Comparison of ENCODE assay signal across 34 cellular contexts in genomic region chr12:65463082-65463481, GRCh38.
"Had no signal": no experiment of that assay in that cellular context is flagged by ENCODE, and none has a peak within 500 bp of the region (broad histone marks: within the 10 kb centered on the region; RNA-seq: fewer than 3 reads in every experiment).

No MANE protein-coding gene starts in this region.

- H3K36me3 ChIP-seq: adrenal gland, brain microvascular endothelial cell, breast epithelium had no signal

- H3K27ac ChIP-seq: adrenal gland, body of pancreas, brain microvascular endothelial cell, breast epithelium, VCaP had no signal

- H3K4me3 Mint-ChIP-seq: activated B cell treated with CpG ODN at 0.5 μM for 24 hours; activated CD4-positive, alpha-beta memory T cell treated with anti-CD3 and anti-CD28 coated beads, Interleukin-2, amount 10 ng/mL, durations not matched to agents 7 days and 5 days; activated CD4-positive, alpha-beta T cell treated with anti-CD3 and anti-CD28 coated beads, Interleukin-2, amount 10 ng/mL, durations not matched to agents 7 days and 5 days; activated CD8-positive, alpha-beta memory T cell treated with anti-CD3 and anti-CD28 coated beads, Interleukin-2, amount 10 ng/mL, durations not matched to agents 7 days and 5 days; activated CD8-positive, alpha-beta T cell treated with anti-CD3 and anti-CD28 coated beads, Interleukin-2, amount 10 ng/mL, durations not matched to agents 7 days and 5 days; activated naive CD4-positive, alpha-beta T cell treated with anti-CD3 and anti-CD28 coated beads for 36 hours; activated naive CD8-positive, alpha-beta T cell treated with anti-CD3 and anti-CD28 coated beads for 36 hours; activated T-cell treated with anti-CD3 and anti-CD28 coated beads, Interleukin-2, amount 50 U/mL, for 4 hours; activated T-cell treated with anti-CD3 and anti-CD28 coated beads, Interleukin-2, amount 50 U/mL, for 72 hours; activated T-helper 1 cell treated with anti-CD3 and anti-CD28 coated beads, Interleukin-12 subunit alpha, Interleukin-12 subunit beta, Interleukin-2, Interleukin-4 antibody, amounts not matched to agents 30 ng/mL and 10 ng/mL and 1 ng/mL, durations not matched to agents 14 hours and 24 hours and 36 hours; activated T-helper 17 cell treated with anti-CD3 and anti-CD28 coated beads, Interleukin-2, amount 50 U/mL, for 72 hours; T-helper 1 cell treated with Interleukin-12 subunit alpha and Interleukin-12 subunit beta and Interleukin-4 antibody, amounts not matched to agents 30 μg/mL and 1 μg/mL, for 36 hours; T-helper 2 cell treated with Interferon-gamma antibody and Interleukin-4, amounts not matched to agents 5 μg/mL and 100 μg/mL, for 36 hours had no signal

- ATAC-seq: activated CD8-positive, alpha-beta memory T cell treated with anti-CD3 and anti-CD28 coated beads, Interleukin-2, amount 10 ng/mL, durations not matched to agents 7 days and 5 days; activated CD8-positive, alpha-beta T cell treated with anti-CD3 and anti-CD28 coated beads, Interleukin-2, amount 10 ng/mL, durations not matched to agents 7 days and 5 days; activated naive CD4-positive, alpha-beta T cell treated with anti-CD3 and anti-CD28 coated beads, Interleukin-2, amount 50 U/mL, for 72 hours; activated T-cell treated with anti-CD3 and anti-CD28 coated beads, Interleukin-2, amount 50 U/mL, for 4 hours; activated T-cell treated with anti-CD3 and anti-CD28 coated beads, Interleukin-2, amount 50 U/mL, for 72 hours; activated T-helper 17 cell treated with anti-CD3 and anti-CD28 coated beads, Interleukin-2, amount 50 U/mL, for 72 hours; body of pancreas had no signal

- H3K4me3 ChIP-seq: adrenal gland, body of pancreas, breast epithelium had no signal

- H3K9me3 Mint-ChIP-seq: activated B cell treated with CpG ODN at 0.5 μM for 24 hours; activated CD4-positive, alpha-beta memory T cell treated with anti-CD3 and anti-CD28 coated beads, Interleukin-2, amount 10 ng/mL, durations not matched to agents 7 days and 5 days; activated CD4-positive, alpha-beta T cell treated with anti-CD3 and anti-CD28 coated beads, Interleukin-2, amount 10 ng/mL, durations not matched to agents 7 days and 5 days; activated naive CD4-positive, alpha-beta T cell treated with anti-CD3 and anti-CD28 coated beads for 36 hours; activated naive CD4-positive, alpha-beta T cell treated with anti-CD3 and anti-CD28 coated beads, Interleukin-2, amount 50 U/mL, for 72 hours; activated naive CD8-positive, alpha-beta T cell treated with anti-CD3 and anti-CD28 coated beads for 36 hours; activated T-cell treated with anti-CD3 and anti-CD28 coated beads, Interleukin-2, amount 50 U/mL, for 4 hours; activated T-helper 1 cell treated with anti-CD3 and anti-CD28 coated beads, Interleukin-12 subunit alpha, Interleukin-12 subunit beta, Interleukin-2, Interleukin-4 antibody, amounts not matched to agents 30 ng/mL and 10 ng/mL and 1 ng/mL, durations not matched to agents 14 hours and 24 hours and 36 hours; activated T-helper 17 cell treated with anti-CD3 and anti-CD28 coated beads, Interleukin-2, amount 50 U/mL, for 72 hours; T-helper 1 cell treated with Interleukin-12 subunit alpha and Interleukin-12 subunit beta and Interleukin-4 antibody, amounts not matched to agents 30 μg/mL and 1 μg/mL, for 36 hours; T-helper 2 cell treated with Interferon-gamma antibody and Interleukin-4, amounts not matched to agents 5 μg/mL and 100 μg/mL, for 36 hours had no signal

- H3K36me3 Mint-ChIP-seq: activated CD8-positive, alpha-beta memory T cell treated with anti-CD3 and anti-CD28 coated beads, Interleukin-2, amount 10 ng/mL, durations not matched to agents 7 days and 5 days; activated naive CD4-positive, alpha-beta T cell treated with anti-CD3 and anti-CD28 coated beads, Interleukin-2, amount 50 U/mL, for 72 hours; activated naive CD8-positive, alpha-beta T cell treated with anti-CD3 and anti-CD28 coated beads for 36 hours had no signal

- H3K9me3 ChIP-seq: adrenal gland, body of pancreas, breast epithelium had no signal

- H3K4me1 ChIP-seq: adrenal gland, body of pancreas, breast epithelium had no signal

- H3K27me3 ChIP-seq: adrenal gland, body of pancreas, brain microvascular endothelial cell, breast epithelium had no signal

- H3K27ac Mint-ChIP-seq: activated B cell treated with CpG ODN at 0.5 μM for 24 hours; activated CD4-positive, alpha-beta memory T cell treated with anti-CD3 and anti-CD28 coated beads, Interleukin-2, amount 10 ng/mL, durations not matched to agents 7 days and 5 days; activated CD4-positive, alpha-beta T cell treated with anti-CD3 and anti-CD28 coated beads, Interleukin-2, amount 10 ng/mL, durations not matched to agents 7 days and 5 days; activated CD8-positive, alpha-beta memory T cell treated with anti-CD3 and anti-CD28 coated beads, Interleukin-2, amount 10 ng/mL, durations not matched to agents 7 days and 5 days; activated CD8-positive, alpha-beta T cell treated with anti-CD3 and anti-CD28 coated beads, Interleukin-2, amount 10 ng/mL, durations not matched to agents 7 days and 5 days; activated naive CD4-positive, alpha-beta T cell treated with anti-CD3 and anti-CD28 coated beads for 36 hours; activated naive CD4-positive, alpha-beta T cell treated with anti-CD3 and anti-CD28 coated beads, Interleukin-2, amount 50 U/mL, for 72 hours; activated naive CD8-positive, alpha-beta T cell treated with anti-CD3 and anti-CD28 coated beads for 36 hours; activated T-cell treated with anti-CD3 and anti-CD28 coated beads, Interleukin-2, amount 50 U/mL, for 72 hours; activated T-helper 1 cell treated with anti-CD3 and anti-CD28 coated beads, Interleukin-12 subunit alpha, Interleukin-12 subunit beta, Interleukin-2, Interleukin-4 antibody, amounts not matched to agents 30 ng/mL and 10 ng/mL and 1 ng/mL, durations not matched to agents 14 hours and 24 hours and 36 hours; activated T-helper 17 cell treated with anti-CD3 and anti-CD28 coated beads, Interleukin-2, amount 50 U/mL, for 72 hours; T-helper 1 cell treated with Interleukin-12 subunit alpha and Interleukin-12 subunit beta and Interleukin-4 antibody, amounts not matched to agents 30 μg/mL and 1 μg/mL, for 36 hours; T-helper 2 cell treated with Interferon-gamma antibody and Interleukin-4, amounts not matched to agents 5 μg/mL and 100 μg/mL, for 36 hours had no signal

- DNase-seq: activated B cell treated with CpG ODN at 0.5 μM for 24 hours; activated CD4-positive, alpha-beta memory T cell treated with anti-CD3 and anti-CD28 coated beads, Interleukin-2, amount 10 ng/mL, durations not matched to agents 7 days and 5 days; activated CD4-positive, alpha-beta T cell treated with anti-CD3 and anti-CD28 coated beads for 4 hours; activated CD4-positive, alpha-beta T cell treated with anti-CD3 and anti-CD28 coated beads, Interleukin-2, amount 10 ng/mL, durations not matched to agents 7 days and 5 days; activated CD4-positive, alpha-beta T cell treated with anti-CD3 and anti-CD28 coated beads, Interleukin-2, amount 50 U/mL, for 48 hours; activated CD4-positive, CD25-positive, alpha-beta regulatory T cell treated with anti-CD3 and anti-CD28 coated beads, Interleukin-2, amount 50 U/mL, for 72 hours; activated CD8-positive, alpha-beta memory T cell treated with anti-CD3 and anti-CD28 coated beads for 24 hours; activated CD8-positive, alpha-beta memory T cell treated with anti-CD3 and anti-CD28 coated beads, Interleukin-2, amount 10 ng/mL, durations not matched to agents 7 days and 5 days; activated CD8-positive, alpha-beta memory T cell treated with anti-CD3 and anti-CD28 coated beads, Interleukin-2, amount 50 U/mL, for 48 hours; activated CD8-positive, alpha-beta T cell treated with anti-CD3 and anti-CD28 coated beads, Interleukin-2, amount 10 ng/mL, durations not matched to agents 7 days and 5 days; activated effector memory CD4-positive, alpha-beta T cell treated with anti-CD3 and anti-CD28 coated beads, Interleukin-2, amount 50 U/mL, for 16 hours; activated gamma-delta T cell treated with Interleukin-2 at 50 U/mL for 16 hours; activated naive CD4-positive, alpha-beta T cell; activated naive CD4-positive, alpha-beta T cell treated with anti-CD3 and anti-CD28 coated beads for 36 hours; activated naive CD4-positive, alpha-beta T cell treated with anti-CD3 and anti-CD28 coated beads, Interleukin-2, amount 50 U/mL, for 16 hours; activated naive CD8-positive, alpha-beta T cell treated with anti-CD3 and anti-CD28 coated beads for 36 hours; activated T-cell treated with anti-CD3 and anti-CD28 coated beads, Interleukin-2, amount 50 U/mL, for 4 hours; activated T-cell treated with anti-CD3 and anti-CD28 coated beads, Interleukin-2, amount 50 U/mL, for 72 hours; adrenal gland; amniotic stem cell; aorta; body of pancreas; brain microvascular endothelial cell; central memory CD4-positive, alpha-beta T cell; T-helper 1 cell; T-helper 2 cell; T-helper 9 cell had no signal

- H3K4me1 Mint-ChIP-seq: activated B cell treated with CpG ODN at 0.5 μM for 24 hours; activated CD4-positive, alpha-beta memory T cell treated with anti-CD3 and anti-CD28 coated beads, Interleukin-2, amount 10 ng/mL, durations not matched to agents 7 days and 5 days; activated CD4-positive, alpha-beta T cell treated with anti-CD3 and anti-CD28 coated beads, Interleukin-2, amount 10 ng/mL, durations not matched to agents 7 days and 5 days; activated CD8-positive, alpha-beta memory T cell treated with anti-CD3 and anti-CD28 coated beads, Interleukin-2, amount 10 ng/mL, durations not matched to agents 7 days and 5 days; activated naive CD8-positive, alpha-beta T cell treated with anti-CD3 and anti-CD28 coated beads for 36 hours; activated T-helper 17 cell treated with anti-CD3 and anti-CD28 coated beads, Interleukin-2, amount 50 U/mL, for 72 hours had no signal

- H3K27me3 Mint-ChIP-seq: activated B cell treated with CpG ODN at 0.5 μM for 24 hours; activated CD4-positive, alpha-beta memory T cell treated with anti-CD3 and anti-CD28 coated beads, Interleukin-2, amount 10 ng/mL, durations not matched to agents 7 days and 5 days; activated CD4-positive, alpha-beta T cell treated with anti-CD3 and anti-CD28 coated beads, Interleukin-2, amount 10 ng/mL, durations not matched to agents 7 days and 5 days; activated CD8-positive, alpha-beta memory T cell treated with anti-CD3 and anti-CD28 coated beads, Interleukin-2, amount 10 ng/mL, durations not matched to agents 7 days and 5 days; activated naive CD8-positive, alpha-beta T cell treated with anti-CD3 and anti-CD28 coated beads for 36 hours; activated T-helper 17 cell treated with anti-CD3 and anti-CD28 coated beads, Interleukin-2, amount 50 U/mL, for 72 hours had no signal
